Comparison of ENCODE assay signal across 14 cellular contexts in the genomic region with DNA sequence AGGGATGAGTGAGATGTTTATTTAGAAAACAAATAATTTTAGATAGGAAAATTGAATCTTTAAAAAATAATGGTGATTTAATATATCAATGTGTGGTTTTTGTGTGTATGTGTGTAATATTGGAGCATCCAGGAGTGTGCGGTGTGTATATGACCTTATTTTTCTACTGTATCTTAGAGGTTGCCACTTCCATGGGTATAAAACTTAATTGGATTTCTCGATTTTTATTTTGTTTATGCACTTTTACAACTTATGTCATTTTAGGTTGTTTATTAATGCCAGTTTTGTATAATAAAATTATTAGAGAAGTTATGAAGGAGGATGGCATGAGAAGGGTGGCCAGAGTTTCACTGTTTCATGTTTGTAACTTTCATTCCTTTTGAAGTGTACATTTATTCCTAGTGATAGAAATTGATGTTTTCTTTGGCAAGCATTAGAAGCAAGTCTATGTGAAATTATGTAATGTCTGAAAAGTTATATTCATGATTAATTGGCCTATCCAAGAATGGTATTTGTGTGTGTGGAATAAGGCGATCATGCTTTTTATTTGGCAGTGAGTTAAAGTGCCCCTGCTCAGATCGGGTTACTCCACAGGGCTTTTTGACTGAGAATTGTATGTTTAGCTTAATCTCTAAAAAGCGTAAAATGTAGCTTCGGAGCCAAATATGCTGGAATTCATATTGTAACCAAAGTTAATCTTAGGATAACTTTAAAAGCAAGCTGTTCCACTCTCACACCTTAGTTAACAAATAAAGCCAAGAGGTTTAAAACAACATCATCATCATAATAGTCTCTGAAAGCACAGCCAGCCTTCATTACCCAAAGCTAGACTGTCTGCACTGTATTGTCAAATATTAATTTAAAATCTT.
DNase-seq lines count a peak whose midpoint lies in the region; ATAC-seq, FAIRE-seq and TF ChIP-seq lines count a peak whose summit lies in the region.
"Had no signal": no experiment of that assay in that cellular context is flagged by ENCODE, and none has a peak within 500 bp of the region (broad histone marks: within the 10 kb centered on the region; RNA-seq: fewer than 3 reads in every experiment).

No MANE protein-coding gene starts in this region.

- 59 to 72% methylated on average over 6 of the region's 6 CpGs for WGBS in sigmoid colon, 2 donors

- H3K27me3 ChIP-seq in sigmoid colon = no peaks in the 10 kb centered on the region

- ATAC-seq in T-helper 17 cell = no peak
- ATAC-seq: CD8-positive, alpha-beta T cell; psoas muscle had no signal

- H3K36me3 ChIP-seq in sigmoid colon = no peaks in the 10 kb centered on the region

- H3K4me1 ChIP-seq in sigmoid colon = peaks cover 0 to 71% (median 47%) of the 10 kb centered on the region in 4 donors

- H3K27me3 Mint-ChIP-seq in T-helper 17 cell = no peaks in the 10 kb centered on the region
- H3K27me3 Mint-ChIP-seq: dendritic cell treated with granulocyte-macrophage colony-stimulating factor and Interleukin-4, amounts not matched to agents 40 ng/mL and 50 ng/mL, for 4 days had no signal

- H3K9me3 ChIP-seq in sigmoid colon (no peaks in the 10 kb centered on the region), T-helper 17 cell (ENCODE audit: control insufficient read depth, low read length, poor library complexity, severe bottlenecking) (no peaks in the 10 kb centered on the region)
- H3K9me3 ChIP-seq: psoas muscle had no signal

- intact Hi-C loops in sigmoid colon (cut with DNase I) = no loop called here

- FAIRE-seq in H54 (lab: Jason Lieb, UNC) = peak; percentile 20

- TF ChIP-seq EP300 in sigmoid colon (IDR thresholded peaks at IDR 0.05) = no peak

- no peak for DNase-seq in H54 (ENCODE audit: insufficient read length, low spot score)
- peak; percentile 35 for DNase-seq in amniotic epithelial cell (ENCODE audit: low read depth)
- DNase-seq in fibroblast of villous mesenchyme (ENCODE audit: low read depth) = peak; percentile 42
- DNase-seq in sigmoid colon = no peak
- DNase-seq in NCI-H1105 (lab: John Stamatoyannopoulos, UW) = no peak
- no peak for DNase-seq in T-helper 17 cell
- no peak for DNase-seq in foreskin melanocyte
- DNase-seq in SKM-1 (lab: John Stamatoyannopoulos, UW; ENCODE audit: unreplicated experiment) = no peak
- DNase-seq: activated naive CD4-positive, alpha-beta T cell treated with anti-CD3 and anti-CD28 coated beads for 36 hours; CD8-positive, alpha-beta T cell; hippocampal formation; mesendoderm; psoas muscle had no signal

- peaks cover 40% of the 10 kb centered on the region for H3K4me1 Mint-ChIP-seq in T-helper 17 cell

- H3K27ac Mint-ChIP-seq in T-helper 17 cell = no peak overlapping the region
- H3K27ac Mint-ChIP-seq: activated naive CD4-positive, alpha-beta T cell treated with anti-CD3 and anti-CD28 coated beads for 36 hours; CD8-positive, alpha-beta T cell; dendritic cell treated with granulocyte-macrophage colony-stimulating factor and Interleukin-4, amounts not matched to agents 40 ng/mL and 50 ng/mL, for 4 days had no signal

- TF ChIP-seq CTCF in fibroblast of villous mesenchyme (IDR thresholded peaks at IDR 0.05; ENCODE audit: insufficient read depth, low read depth, low read length) (no peak), sigmoid colon (IDR thresholded peaks at IDR 0.05) (no peak)

- no peak overlapping the region for H3K4me3 Mint-ChIP-seq in T-helper 17 cell
- H3K4me3 Mint-ChIP-seq: activated naive CD4-positive, alpha-beta T cell treated with anti-CD3 and anti-CD28 coated beads for 36 hours; CD8-positive, alpha-beta T cell; dendritic cell treated with granulocyte-macrophage colony-stimulating factor and Interleukin-4, amounts not matched to agents 40 ng/mL and 50 ng/mL, for 4 days had no signal

- H3K27ac ChIP-seq in sigmoid colon = peak overlapping the region; percentile 2 to 62 (median 46)
- H3K27ac ChIP-seq: psoas muscle had no signal

- H3K4me3 ChIP-seq in fibroblast of villous mesenchyme (ENCODE audit: low read depth, low read length) = no peak overlapping the region
- H3K4me3 ChIP-seq in sigmoid colon = no peak overlapping the region
- H3K4me3 ChIP-seq: psoas muscle had no signal

- no peak for TF ChIP-seq POLR2A in H54 (IDR thresholded peaks at IDR 0.05; ENCODE audit: low read depth, low read length)
- no peak for TF ChIP-seq POLR2A in sigmoid colon (IDR thresholded peaks at IDR 0.05)

- H3K36me3 Mint-ChIP-seq in T-helper 17 cell (ENCODE audit: low read depth) = peaks cover 4% of the 10 kb centered on the region

Comparison
In these comparisons a context has a peak if more than half of its experiments do, and no peak if none do; other contexts are left out.
1. DNase-seq: peak in amniotic epithelial cell (single experiment) and fibroblast of villous mesenchyme (single experiment); none in H54 (single experiment), sigmoid colon (single experiment), NCI-H1105 (single experiment), T-helper 17 cell (0 of 3), foreskin melanocyte (single experiment) and SKM-1 (single experiment).